Comparison of ENCODE assay signal across 18 cellular contexts in genomic region chr10:108913300-108913699, GRCh38.
A peak's percentile ranks its signal among the peaks of the same experiment; 100 is the strongest.
DNase-seq lines count a peak whose midpoint lies in the region; TF ChIP-seq lines count a peak whose summit lies in the region.
"Had no signal": no experiment of that assay in that cellular context is flagged by ENCODE, and none has a peak within 500 bp of the region (broad histone marks: within the 10 kb centered on the region; RNA-seq: fewer than 3 reads in every experiment).

No MANE protein-coding gene starts in this region.

- H3K4me3 Mint-ChIP-seq in brain (peak overlapping the region; percentile 33 to 89 (median 88)), progenitor cell of endocrine pancreas (ENCODE audit: low read depth) (peak overlapping the region; percentile 9)
- H3K4me3 Mint-ChIP-seq in activated naive CD4-positive, alpha-beta T cell treated with anti-CD3 and anti-CD28 coated beads, Interleukin-2, amount 10 ng/mL, durations not matched to agents 7 days and 5 days = no peak overlapping the region
- H3K4me3 Mint-ChIP-seq: B cell; CD4-positive, alpha-beta memory T cell had no signal

- no peaks in the 10 kb centered on the region for H3K36me3 Mint-ChIP-seq in brain
- no peaks in the 10 kb centered on the region for H3K36me3 Mint-ChIP-seq in progenitor cell of endocrine pancreas (ENCODE audit: insufficient read depth)
- no peaks in the 10 kb centered on the region for H3K36me3 Mint-ChIP-seq in activated naive CD4-positive, alpha-beta T cell treated with anti-CD3 and anti-CD28 coated beads, Interleukin-2, amount 10 ng/mL, durations not matched to agents 7 days and 5 days
- H3K36me3 Mint-ChIP-seq: CD4-positive, alpha-beta memory T cell had no signal

- H3K27ac Mint-ChIP-seq in brain (peak overlapping the region in 1 of 5 experiments; percentile 69), progenitor cell of endocrine pancreas (no peak overlapping the region)
- H3K27ac Mint-ChIP-seq in activated naive CD4-positive, alpha-beta T cell treated with anti-CD3 and anti-CD28 coated beads, Interleukin-2, amount 10 ng/mL, durations not matched to agents 7 days and 5 days = no peak overlapping the region
- H3K27ac Mint-ChIP-seq: B cell; CD4-positive, alpha-beta memory T cell had no signal

- CTCF ChIA-PET in activated naive CD4-positive, alpha-beta T cell treated with anti-CD3 and anti-CD28 coated beads, Interleukin-2, amount 10 ng/mL, durations not matched to agents 7 days and 5 days (lab: Charles Lee) = no interaction called here

- H3K9me3 Mint-ChIP-seq in brain (peaks cover 0 to 1% (median 0%) of the 10 kb centered on the region in 5 experiments), progenitor cell of endocrine pancreas (ENCODE audit: low read depth) (no peaks in the 10 kb centered on the region)
- no peaks in the 10 kb centered on the region for H3K9me3 Mint-ChIP-seq in activated naive CD4-positive, alpha-beta T cell treated with anti-CD3 and anti-CD28 coated beads, Interleukin-2, amount 10 ng/mL, durations not matched to agents 7 days and 5 days

- DNase-seq in M059J (ENCODE audit: low read depth) (peak; percentile 15), kidney tubule cell (ENCODE audit: low spot score) (peak; percentile 42), progenitor cell of endocrine pancreas (ENCODE audit: low spot score, unreplicated experiment) (no peak), NOMO-1 (lab: John Stamatoyannopoulos, UW; ENCODE audit: unreplicated experiment in 2 of 2) (no peak), NCI-H2081 treated with DMSO at 0.1 percent for 48 hours (lab: John Stamatoyannopoulos, UW) (no peak)
- DNase-seq in activated naive CD4-positive, alpha-beta T cell treated with anti-CD3 and anti-CD28 coated beads, Interleukin-2, amount 10 ng/mL, durations not matched to agents 7 days and 5 days = no peak
- DNase-seq: ACHN; CD4-positive, alpha-beta memory T cell; DMS79; GOT3; KG1; NCI-H187 treated with DMSO at 0.1 percent for 48 hours; NCI-H2171; NCI-H510A; NCI-H82; SJCRH30 had no signal

- TF ChIP-seq CTCF in brain (conservative IDR thresholded peaks at IDR 0.05) = no peak
- no peak for TF ChIP-seq CTCF in progenitor cell of endocrine pancreas (IDR thresholded peaks at IDR 0.05; ENCODE audit: unreplicated experiment)

- peaks cover 19% of the 10 kb centered on the region for H3K27me3 Mint-ChIP-seq in brain
- peaks cover 20% of the 10 kb centered on the region for H3K27me3 Mint-ChIP-seq in progenitor cell of endocrine pancreas
- H3K27me3 Mint-ChIP-seq in activated naive CD4-positive, alpha-beta T cell treated with anti-CD3 and anti-CD28 coated beads, Interleukin-2, amount 10 ng/mL, durations not matched to agents 7 days and 5 days = peaks cover 7% of the 10 kb centered on the region
- H3K27me3 Mint-ChIP-seq: CD4-positive, alpha-beta memory T cell had no signal

- H3K4me1 Mint-ChIP-seq in brain (peaks cover 14% of the 10 kb centered on the region), progenitor cell of endocrine pancreas (ENCODE audit: low read depth) (peaks cover 2% of the 10 kb centered on the region)
- H3K4me1 Mint-ChIP-seq in activated naive CD4-positive, alpha-beta T cell treated with anti-CD3 and anti-CD28 coated beads, Interleukin-2, amount 10 ng/mL, durations not matched to agents 7 days and 5 days = no peaks in the 10 kb centered on the region
- H3K4me1 Mint-ChIP-seq: B cell had no signal

Comparison
In these comparisons a context has a peak if more than half of its experiments do, and no peak if none do; other contexts are left out.
1. DNase-seq: peak in M059J (single experiment) and kidney tubule cell (single experiment); none in progenitor cell of endocrine pancreas (single experiment), NOMO-1 (0 of 2), activated naive CD4-positive, alpha-beta T cell treated with anti-CD3 and anti-CD28 coated beads, Interleukin-2, amount 10 ng/mL, durations not matched to agents 7 days and 5 days (single experiment) and NCI-H2081 treated with DMSO at 0.1 percent for 48 hours (single experiment).